Comparison of ENCODE assay signal across 21 cellular contexts in the genomic region with DNA sequence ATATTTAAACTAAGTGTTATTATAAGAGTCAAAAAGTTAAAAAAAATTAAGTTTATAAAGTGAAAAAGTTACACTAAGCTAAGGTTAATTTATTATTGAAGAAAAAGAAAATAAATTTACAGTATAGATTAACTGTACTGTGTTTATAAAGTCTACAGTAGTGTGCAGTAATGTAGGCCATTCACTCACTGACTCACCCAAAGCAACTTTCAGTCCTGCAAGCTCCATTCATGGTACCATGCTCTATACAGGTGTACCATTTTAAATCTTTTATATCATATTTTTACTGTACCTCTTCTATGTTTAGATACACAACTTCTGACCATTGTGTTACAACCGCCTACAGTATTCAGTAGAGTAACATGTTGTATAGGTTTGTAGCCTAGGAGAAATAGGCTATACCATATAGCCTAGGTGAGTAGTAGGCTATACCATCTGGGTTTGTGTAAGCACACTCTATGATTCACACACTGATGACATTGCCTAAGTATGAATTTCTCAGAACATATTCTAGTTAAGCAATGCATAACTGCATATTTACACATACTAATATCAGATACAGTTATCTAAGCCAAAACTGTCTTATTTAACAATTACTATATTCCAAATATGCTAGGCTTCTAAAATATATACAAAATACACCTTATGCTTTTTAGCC.
A peak's percentile ranks its signal among the peaks of the same experiment; 100 is the strongest.
DNase-seq lines count a peak whose midpoint lies in the region; ATAC-seq, FAIRE-seq and TF ChIP-seq lines count a peak whose summit lies in the region.
"Had no signal": no experiment of that assay in that cellular context is flagged by ENCODE, and none has a peak within 500 bp of the region (broad histone marks: within the 10 kb centered on the region; RNA-seq: fewer than 3 reads in every experiment).

No MANE protein-coding gene starts in this region.

- POLR2A ChIA-PET in IMR-90 (lab: Charles Lee; ENCODE audit: unreplicated experiment), result no interaction called here

- ATAC-seq in IMR-90 (ENCODE audit: low read depth) (peak; percentile 85), GM18868 (IDR thresholded peaks at IDR 0.05; ENCODE audit: unreplicated experiment) (no peak), HG03135 (IDR thresholded peaks at IDR 0.05; ENCODE audit: unreplicated experiment) (no peak)
- ATAC-seq: heart left ventricle had no signal

- no TSS peak for BruUV-seq in IMR-90 (replicated peaks; lab: Mats Ljungman, UMichigan)
- no TSS peak for BruUV-seq in mammary epithelial cell (replicated peaks; lab: Mats Ljungman, UMichigan)

- WGBS in IMR-90 (ENCODE audit: extremely low coverage in 2 of 2, insufficient read length in 1 of 2), 2 experiments, result no CpG with 5 or more reads among the region's 1 CpG
- WGBS in mammary epithelial cell (ENCODE audit: low coverage, missing lambda C conversion rate), result 94% methylated on average over 1 of the region's 1 CpG

- dilution Hi-C loops in IMR-90 (cut with HindIII; ENCODE audit: low sequenced_read_pairs, unreplicated experiment), result no loop called here
- dilution Hi-C loops in mammary epithelial cell (cut with HindIII; ENCODE audit: low sequenced_read_pairs), result no loop called here

- H4K5ac ChIP-seq in IMR-90 (ENCODE audit: low read depth, low read length), result no peak overlapping the region

- H3K9ac ChIP-seq in IMR-90 (ENCODE audit: low read depth, low read length) (no peak overlapping the region), mammary epithelial cell (ENCODE audit: insufficient read depth, low read length) (no peak overlapping the region)
- H3K9ac ChIP-seq: BLaER1 had no signal

- no peak overlapping the region for H3K4me3 ChIP-seq in IMR-90 (ENCODE audit: insufficient read depth, low read depth, low read length)
- no peak overlapping the region for H3K4me3 ChIP-seq in mammary epithelial cell (replicated peaks in 1 of 3; ENCODE audit: insufficient read depth in 1 of 3, low read depth in 2 of 3, low read length in 3 of 3)
- H3K4me3 ChIP-seq: adrenal gland, BLaER1, colonic mucosa, heart left ventricle, skin epidermis had no signal

- H3K27ac ChIP-seq in IMR-90 (ENCODE audit: insufficient read depth, low read length) (no peak overlapping the region), mammary epithelial cell (ENCODE audit: insufficient read depth, low read depth, low read length) (peak overlapping the region; percentile 22)
- H3K27ac ChIP-seq: adrenal gland, BLaER1, colonic mucosa, heart left ventricle, skin epidermis had no signal

- H3K14ac ChIP-seq in IMR-90 (replicated peaks; ENCODE audit: low read depth, low read length), result no peak overlapping the region

- H2BK120ac ChIP-seq in IMR-90 (ENCODE audit: low read depth, low read length), result no peak overlapping the region

- H3K23ac ChIP-seq in IMR-90 (ENCODE audit: low read depth, low read length), result no peak overlapping the region

- H2BK15ac ChIP-seq in IMR-90 (ENCODE audit: low read depth, low read length), result no peak overlapping the region

- no peak overlapping the region for H3K4ac ChIP-seq in IMR-90 (ENCODE audit: low read depth, low read length)

- in situ Hi-C loops in IMR-90 (cut with MboI; ENCODE audit: low sequenced_read_pairs) (no loop called here), mammary epithelial cell (cut with MboI; ENCODE audit: low sequenced_read_pairs in 2 of 2) (no loop called here)

- H3K18ac ChIP-seq in IMR-90 (ENCODE audit: low read depth, low read length), result no peak overlapping the region

- H2AK9ac ChIP-seq in IMR-90 (replicated peaks; ENCODE audit: low read depth, low read length, poor library complexity), result no peak overlapping the region

- no peak overlapping the region for H4K91ac ChIP-seq in IMR-90 (ENCODE audit: insufficient read depth, low read depth, low read length)

- H2BK5ac ChIP-seq in IMR-90 (ENCODE audit: low read depth, low read length, poor library complexity, severe bottlenecking), result no peak overlapping the region

- H3K9me3 ChIP-seq in IMR-90 (ENCODE audit: control insufficient read depth, insufficient read depth, low read length), result no peaks in the 10 kb centered on the region
- H3K9me3 ChIP-seq in mammary epithelial cell (replicated peaks; ENCODE audit: insufficient read depth, low read length), result no peaks in the 10 kb centered on the region
- H3K9me3 ChIP-seq: adrenal gland, BLaER1, colonic mucosa, heart left ventricle had no signal

- H4K20me1 ChIP-seq in IMR-90 (ENCODE audit: insufficient read depth, low read length) (no peaks in the 10 kb centered on the region), mammary epithelial cell (ENCODE audit: insufficient read depth, low read length) (no peaks in the 10 kb centered on the region)
- H4K20me1 ChIP-seq: BLaER1 had no signal

- FAIRE-seq in G401.6 (lab: Jason Lieb, UNC), result peak; percentile 81
- FAIRE-seq: islet of Langerhans had no signal

- no peaks in the 10 kb centered on the region for H3K79me2 ChIP-seq in mammary epithelial cell (ENCODE audit: insufficient read depth, low read length)

- no peaks in the 10 kb centered on the region for H3K9me1 ChIP-seq in IMR-90 (ENCODE audit: insufficient read depth, low read length)

- H2AK5ac ChIP-seq in IMR-90 (ENCODE audit: low read depth, low read length), result no peak overlapping the region

- no peaks in the 10 kb centered on the region; a peak in 2 of 4 replicates for H3K79me1 ChIP-seq in IMR-90 (ENCODE audit: low read depth in 1 of 2, low read length in 2 of 2)

- H3K27me3 ChIP-seq in IMR-90 (ENCODE audit: control insufficient read depth, insufficient read depth, low read length), result no peaks in the 10 kb centered on the region
- no peaks in the 10 kb centered on the region for H3K27me3 ChIP-seq in mammary epithelial cell (ENCODE audit: insufficient read depth, low read length)
- H3K27me3 ChIP-seq: adrenal gland, BLaER1, colonic mucosa, heart left ventricle had no signal

- no peak overlapping the region for H3K56ac ChIP-seq in IMR-90 (ENCODE audit: extremely low read depth, insufficient read depth, low read length)

- H2AFZ ChIP-seq in IMR-90 (replicated peaks; ENCODE audit: low read length, poor library complexity) (no peak overlapping the region), mammary epithelial cell (ENCODE audit: low read depth, low read length) (no peak overlapping the region)

- H3K4me1 ChIP-seq in IMR-90 (ENCODE audit: control insufficient read depth, insufficient read depth, low read length) (no peaks in the 10 kb centered on the region), mammary epithelial cell (ENCODE audit: insufficient read depth, low read length) (no peaks in the 10 kb centered on the region)
- H3K4me1 ChIP-seq: BLaER1, colonic mucosa had no signal

- DNase-seq in IMR-90, result peak; percentile 88
- DNase-seq in mammary epithelial cell, result peak; percentile 68
- peak; percentile 85 for DNase-seq in iris pigment epithelial cell (ENCODE audit: low read depth)
- no peak for DNase-seq in iPS-NIHi7 (ENCODE audit: extremely low spot score)
- DNase-seq: activated CD4-positive, alpha-beta T cell treated with anti-CD3 and anti-CD28 coated beads, Interleukin-2, amount 50 U/mL, for 48 hours; adrenal gland; colonic mucosa; GF-D8; GOT3; heart left ventricle; KBM-7; naive B cell; NCI-H1417; stimulated activated CD4-positive, alpha-beta T cell treated with anti-CD3 and anti-CD28 coated beads, Interleukin-4, amount 100 ng/mL, for 4 hours; stimulated activated CD8-positive, alpha-beta memory T cell treated with anti-CD3 and anti-CD28 coated beads, Interleukin-4, amount 100 ng/mL, for 48 hours had no signal

- TF ChIP-seq CTCF in IMR-90 (conservative IDR thresholded peaks at IDR 0.05; ENCODE audit: low read depth, low read length) (no peak), mammary epithelial cell (conservative IDR thresholded peaks at IDR 0.05 in 1 of 2, IDR thresholded peaks at IDR 0.05 in 1 of 2; ENCODE audit: extremely low read depth in 1 of 2, insufficient read depth in 1 of 2, low read depth in 1 of 2, low read length in 2 of 2) (no peak)

- peaks cover 2% of the 10 kb centered on the region; the same call in 1 of the 2 replicates for H3K36me3 ChIP-seq in IMR-90 (ENCODE audit: control insufficient read depth, insufficient read depth, low read length)
- H3K36me3 ChIP-seq in mammary epithelial cell (ENCODE audit: insufficient read depth, low read length), result no peaks in the 10 kb centered on the region
- H3K36me3 ChIP-seq: adrenal gland, BLaER1, colonic mucosa had no signal

- TF ChIP-seq RAD21 in IMR-90 (IDR thresholded peaks at IDR 0.05; ENCODE audit: low read length), result no peak

- CTCF ChIA-PET in IMR-90 (lab: Yijun Ruan, JAX) (no interaction called here), mammary epithelial cell (lab: Charles Lee; ENCODE audit: low non-redundant PET) (interaction anchor here (0.6 kb wide), 1 partner anchor 214 kb away, joined by 3 read pairs; no protein-coding TSS in a partner anchor)

- no peak overlapping the region for H3K4me2 ChIP-seq in IMR-90 (ENCODE audit: low read depth, low read length)
- H3K4me2 ChIP-seq in mammary epithelial cell (ENCODE audit: insufficient read depth, low read depth, low read length), result no peak overlapping the region
- H3K4me2 ChIP-seq: BLaER1 had no signal

- H4K8ac ChIP-seq in IMR-90 (ENCODE audit: low read depth in 2 of 2, low read length in 2 of 2), result no peak overlapping the region

- TF ChIP-seq POLR2A in IMR-90 (IDR thresholded peaks at IDR 0.05; ENCODE audit: low read depth, low read length), result no peak

- intact Hi-C loops in IMR-90 (cut with micrococcal nuclease) (no loop called here), mammary epithelial cell (cut with micrococcal nuclease) (no loop called here)

- H2BK20ac ChIP-seq in IMR-90 (ENCODE audit: low read depth, low read length), result no peak overlapping the region

TF ChIP-seq in IMR-90, 13 proteins besides CTCF, POLR2A, EP300 and RAD21 (continues in another document):
- TF ChIP-seq CHD1 (IDR thresholded peaks at IDR 0.05; ENCODE audit: low read depth, low read length) (no peak), BHLHE40 (IDR thresholded peaks at IDR 0.05; ENCODE audit: low read depth, low read length) (peak; percentile 39; the same call in 1 of the 2 replicates), CEBPB (IDR thresholded peaks at IDR 0.05; ENCODE audit: low read depth, low read length) (peak; percentile 91)
- TF ChIP-seq, protein P1, sequence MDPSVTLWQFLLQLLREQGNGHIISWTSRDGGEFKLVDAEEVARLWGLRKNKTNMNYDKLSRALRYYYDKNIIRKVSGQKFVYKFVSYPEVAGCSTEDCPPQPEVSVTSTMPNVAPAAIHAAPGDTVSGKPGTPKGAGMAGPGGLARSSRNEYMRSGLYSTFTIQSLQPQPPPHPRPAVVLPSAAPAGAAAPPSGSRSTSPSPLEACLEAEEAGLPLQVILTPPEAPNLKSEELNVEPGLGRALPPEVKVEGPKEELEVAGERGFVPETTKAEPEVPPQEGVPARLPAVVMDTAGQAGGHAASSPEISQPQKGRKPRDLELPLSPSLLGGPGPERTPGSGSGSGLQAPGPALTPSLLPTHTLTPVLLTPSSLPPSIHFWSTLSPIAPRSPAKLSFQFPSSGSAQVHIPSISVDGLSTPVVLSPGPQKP (IDR thresholded peaks at IDR 0.05; ENCODE audit: borderline replicate concordance, low read depth, low read length), result no peak
